In the genomic region with DNA sequence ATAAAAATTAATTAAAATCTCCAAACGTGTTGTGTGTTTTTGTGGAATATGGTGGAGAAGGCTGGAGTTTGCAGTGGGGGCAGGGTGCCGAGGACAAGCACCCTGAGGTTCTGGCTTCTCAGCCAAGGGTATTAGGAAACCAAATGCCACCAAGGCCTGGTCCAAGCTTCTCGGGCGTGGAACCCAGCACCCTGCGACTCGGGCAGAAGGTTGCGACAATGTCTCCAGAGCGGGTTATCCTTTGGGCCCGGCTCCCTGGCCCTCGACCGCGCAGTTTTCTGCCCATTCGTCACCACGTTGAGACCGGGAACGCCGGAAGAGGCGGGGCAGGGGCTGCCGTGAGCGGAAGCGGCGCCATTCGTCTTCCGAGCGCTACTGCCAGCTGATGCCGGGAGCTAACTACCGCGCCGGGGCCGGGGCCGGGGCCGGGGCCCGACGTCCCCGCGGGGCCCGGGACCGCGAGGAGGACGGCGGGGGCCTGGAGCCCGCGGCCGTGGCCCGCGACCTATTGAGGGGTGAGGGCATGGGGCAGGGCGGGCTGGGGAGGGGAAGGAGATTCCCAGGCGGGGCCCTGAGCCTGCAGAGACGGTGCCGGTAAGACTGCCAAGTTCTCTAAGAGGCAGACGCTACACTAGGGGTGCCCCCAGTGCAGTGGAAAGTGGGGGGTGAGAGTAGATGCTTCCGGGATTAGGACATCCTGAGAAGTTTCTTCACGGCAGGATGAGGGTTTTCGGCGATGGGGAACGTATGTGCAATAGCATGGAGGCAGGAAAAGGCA, we compare ENCODE assay signal across 8 cellular contexts. TPM values are rescaled to one million over a fixed set of nuclear protein-coding genes. Genes with fewer than 3 reads are reported as not detected.
DNase-seq lines count a peak whose midpoint lies in the region; ATAC-seq and TF ChIP-seq lines count a peak whose summit lies in the region.

A gene with protein sequence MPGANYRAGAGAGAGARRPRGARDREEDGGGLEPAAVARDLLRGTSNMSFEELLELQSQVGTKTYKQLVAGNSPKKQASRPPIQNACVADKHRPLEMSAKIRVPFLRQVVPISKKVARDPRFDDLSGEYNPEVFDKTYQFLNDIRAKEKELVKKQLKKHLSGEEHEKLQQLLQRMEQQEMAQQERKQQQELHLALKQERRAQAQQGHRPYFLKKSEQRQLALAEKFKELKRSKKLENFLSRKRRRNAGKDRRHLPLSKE (plus strand): TSS at position 354 of the 778 bp plus-strand sequence. CDS start 32 bp downstream, at position 386.

- H3K4me3 Mint-ChIP-seq in activated B cell treated with CpG ODN at 0.5 μM for 24 hours: peak within 1 kb of the TSS; percentile 97

- peak within 1 kb of the TSS; percentile 73 for H3K27ac ChIP-seq in caudate nucleus (ENCODE audit: low read depth, low read length)

- no peaks in the 10 kb centered on the region for H3K27me3 Mint-ChIP-seq in activated B cell treated with CpG ODN at 0.5 μM for 24 hours

- H3K36me3 Mint-ChIP-seq in activated B cell treated with CpG ODN at 0.5 μM for 24 hours (ENCODE audit: low read depth): peaks cover 54% of the 10 kb centered on the region

- no peaks in the 10 kb centered on the region for H3K9me3 Mint-ChIP-seq in activated B cell treated with CpG ODN at 0.5 μM for 24 hours

- POLR2A ChIA-PET in activated B cell treated with CpG ODN at 0.5 μM for 24 hours (lab: Charles Lee): interaction anchor here (0.6 to 3.4 kb wide), 13 partner anchors 7 to 1239 kb away, joined by 3 to 37 read pairs (median 4); partner anchors contain the start of genes CNPY3, CUL7, CUL9 and KLC4

- H3K27ac Mint-ChIP-seq in activated B cell treated with CpG ODN at 0.5 μM for 24 hours: peak within 1 kb of the TSS; percentile 84

- ATAC-seq in HG02870 (IDR thresholded peaks at IDR 0.05; ENCODE audit: unreplicated experiment) (peak; percentile 71), activated B cell treated with CpG ODN at 0.5 μM for 24 hours (ENCODE audit: low read depth) (peak; percentile 89), HG02938 (IDR thresholded peaks at IDR 0.05; ENCODE audit: unreplicated experiment) (no peak)

- peak within 1 kb of the TSS; percentile 59 for H3K4me3 ChIP-seq in GM12875 (ENCODE audit: low read depth, low read length)

- DNase-seq in NCI-H2171 treated with DMSO at 0.1 percent for 48 hours (lab: John Stamatoyannopoulos, UW) (peak; percentile 75), activated B cell treated with CpG ODN at 0.5 μM for 24 hours (peak; percentile 67), caudate nucleus (lab: John Stamatoyannopoulos, UW) (peak in 57 of 61 donors; percentile 10 to 84 (median 67)), iris pigment epithelial cell (ENCODE audit: low read depth) (peak; percentile 75)
- peak; percentile 62 to 69 for DNase-seq in stimulated activated CD4-positive, alpha-beta T cell treated with anti-CD3 and anti-CD28 coated beads, Interleukin-12 subunit alpha, Interleukin-12 subunit beta, amount 100 ng/mL, for 24 hours (ENCODE audit: low read depth in 2 of 2)

- CTCF ChIA-PET in activated B cell treated with CpG ODN at 0.5 μM for 24 hours (lab: Charles Lee): interaction anchor here (1.1 to 1.2 kb wide), 2 partner anchors 10 to 122 kb away, joined by 3 to 4 read pairs; no protein-coding TSS in a partner anchor

- peaks cover 20% of the 10 kb centered on the region for H3K4me1 Mint-ChIP-seq in activated B cell treated with CpG ODN at 0.5 μM for 24 hours

- intact Hi-C loops in activated B cell treated with CpG ODN at 0.5 μM for 24 hours (cut with micrococcal nuclease): loop anchor here (1.0 kb wide), 2 partner anchors 8 to 32 kb away; partner anchors contain the start of genes CUL7 and MEA1

- no peak for TF ChIP-seq CTCF in GM12875 (IDR thresholded peaks at IDR 0.05; ENCODE audit: borderline replicate concordance, insufficient read depth, low read depth, low read length)
- no peak for TF ChIP-seq CTCF in activated B cell treated with CpG ODN at 0.5 μM for 24 hours (IDR thresholded peaks at IDR 0.05)

RNA-seq across cellular contexts. Expression of the gene that starts here (rescaled TPM):
- total RNA-seq in activated B cell treated with CpG ODN at 0.5 μM for 24 hours: 51.7 and 53.9 TPM in 2 replicates
